17 cellular contexts compared by ENCODE assay signal in genomic region chr19:13073263-13073662, GRCh38. TPM values are rescaled to one million over a fixed set of nuclear protein-coding genes. Genes with fewer than 3 reads are reported as not detected.
DNase-seq lines count a peak whose midpoint lies in the region; FAIRE-seq and TF ChIP-seq lines count a peak whose summit lies in the region.
"Had no signal": no experiment of that assay in that cellular context is flagged by ENCODE, and none has a peak within 500 bp of the region (broad histone marks: within the 10 kb centered on the region; RNA-seq: fewer than 3 reads in every experiment).

No MANE protein-coding gene starts in this region.

- no peak overlapping the region for H2BK15ac ChIP-seq in mesendoderm (replicated peaks; ENCODE audit: low read depth)

- H3K4me3 ChIP-seq in bronchial epithelial cell (ENCODE audit: low read depth, low read length) = no peak overlapping the region
- H3K4me3 ChIP-seq in mesendoderm (ENCODE audit: low read length) = no peak overlapping the region
- no peak overlapping the region for H3K4me3 ChIP-seq in OCI-LY7 (ENCODE audit: low read depth, low read length, poor library complexity, severe bottlenecking)
- H3K4me3 ChIP-seq: SJSA1 had no signal

- no peak overlapping the region for H2BK120ac ChIP-seq in mesendoderm (ENCODE audit: low read depth, low read length)

- H3K79me2 ChIP-seq in mesendoderm (ENCODE audit: control insufficient read depth, insufficient read depth, low read length) (no peaks in the 10 kb centered on the region), OCI-LY7 (ENCODE audit: insufficient read depth, low read depth, low read length) (no peaks in the 10 kb centered on the region)

- H3K36me3 ChIP-seq in bronchial epithelial cell (ENCODE audit: control insufficient read depth, insufficient read depth, low read length) (peaks cover 9% of the 10 kb centered on the region), mesendoderm (ENCODE audit: control insufficient read depth, insufficient read depth, low read length) (no peaks in the 10 kb centered on the region), OCI-LY7 (ENCODE audit: insufficient read depth, low read length) (no peaks in the 10 kb centered on the region)

- no CpG with 5 or more reads among the region's 5 CpGs for WGBS in mesendoderm (ENCODE audit: extremely low coverage, insufficient coverage, low lambda C conversion rate)

- BruUV-seq in OCI-LY7 (replicated peaks; lab: Mats Ljungman, UMichigan) = no TSS peak

- H2AK5ac ChIP-seq in mesendoderm (ENCODE audit: low read length) = no peak overlapping the region

- intact Hi-C loops in OCI-LY7 (cut with micrococcal nuclease; ENCODE audit: unreplicated experiment) = no loop called here

- no peak overlapping the region for H3K9ac ChIP-seq in mesendoderm (ENCODE audit: low read length)

- no peak overlapping the region for H2BK5ac ChIP-seq in mesendoderm (ENCODE audit: low read length)

- no peak overlapping the region for H2AFZ ChIP-seq in OCI-LY7 (ENCODE audit: low read length)

- no peak overlapping the region for H3K23ac ChIP-seq in mesendoderm (ENCODE audit: low read length)

- H3K27ac ChIP-seq in VCaP (0 out of 2 replicates have a peak overlapping the region, but pooled peaks have one; percentile 9), mesendoderm (ENCODE audit: low read depth, low read length) (no peak overlapping the region), temporal lobe (ENCODE audit: low read depth, low read length) (peak overlapping the region; percentile 100), OCI-LY7 (ENCODE audit: low read depth, low read length, poor library complexity, severe bottlenecking) (no peak overlapping the region)
- H3K27ac ChIP-seq: HL-60, SJSA1 had no signal

- no peak overlapping the region for H3K4me2 ChIP-seq in mesendoderm (ENCODE audit: low read length)
- H3K4me2 ChIP-seq in OCI-LY7 (ENCODE audit: low read length) = no peak overlapping the region

- H3K18ac ChIP-seq in mesendoderm (ENCODE audit: low read length) = no peak overlapping the region

- CTCF ChIA-PET in OCI-LY7 (lab: Charles Lee; ENCODE audit: unreplicated experiment) = interaction anchor here (1.4 kb wide), 1 partner anchor 108 kb away, joined by 3 read pairs; no protein-coding TSS in a partner anchor

- POLR2A ChIA-PET in OCI-LY7 (lab: Charles Lee) = no interaction called here

- H3K4me1 ChIP-seq in mesendoderm (ENCODE audit: control insufficient read depth, low read depth, low read length) (peaks cover 6% of the 10 kb centered on the region), OCI-LY7 (ENCODE audit: insufficient read depth, low read length, poor library complexity, severe bottlenecking) (peaks cover 6% of the 10 kb centered on the region)
- H3K4me1 ChIP-seq: SJSA1 had no signal

- DNase-seq in bronchial epithelial cell (ENCODE audit: low read depth) (no peak), mesendoderm (peak; percentile 54), amniotic stem cell (lab: John Stamatoyannopoulos, UW) (no peak), germinal center (ENCODE audit: low spot score) (no peak), OCI-LY7 (ENCODE audit: low spot score) (no peak)
- no peak for DNase-seq in effector CD8-positive, alpha-beta T cell (lab: John Stamatoyannopoulos, UW)
- DNase-seq: Calu3, HCEC 1CT, NCI-H1105 treated with DMSO at 0.1 percent for 48 hours, NCI-H187, NCI-H526 treated with DMSO at 0.1 percent for 48 hours had no signal

- H3K9me2 ChIP-seq in OCI-LY7 (ENCODE audit: insufficient read depth, low read length) = no peaks in the 10 kb centered on the region

- H3K4ac ChIP-seq in mesendoderm (ENCODE audit: low read depth, low read length) = no peak overlapping the region

- H4K8ac ChIP-seq in mesendoderm (ENCODE audit: low read depth, low read length) = no peak overlapping the region

- H3K79me1 ChIP-seq in mesendoderm (ENCODE audit: low read length) = no peaks in the 10 kb centered on the region

- H3K56ac ChIP-seq in mesendoderm (ENCODE audit: low read length) = no peak overlapping the region

- H3K9me3 ChIP-seq in OCI-LY7 (ENCODE audit: low read length) = no peaks in the 10 kb centered on the region
- H3K9me3 ChIP-seq: SJSA1 had no signal

- H4K20me1 ChIP-seq in OCI-LY7 (ENCODE audit: insufficient read depth, low read length) = no peaks in the 10 kb centered on the region

- TF ChIP-seq CTCF in VCaP (conservative IDR thresholded peaks at IDR 0.05) (no peak), bronchial epithelial cell (IDR thresholded peaks at IDR 0.05; ENCODE audit: insufficient read depth, low read length, severe bottlenecking) (no peak), OCI-LY7 (conservative IDR thresholded peaks at IDR 0.05; ENCODE audit: low read length) (no peak)

- H4K5ac ChIP-seq in mesendoderm (ENCODE audit: low read length) = no peak overlapping the region

- FAIRE-seq in bronchial epithelial cell (lab: Jason Lieb, UNC) = peak; percentile 79
- FAIRE-seq: G401.6, HTR-8/SVneo had no signal

- H3K27me3 ChIP-seq in bronchial epithelial cell (ENCODE audit: control insufficient read depth, insufficient read depth, low read length) = no peaks in the 10 kb centered on the region
- H3K27me3 ChIP-seq in mesendoderm (ENCODE audit: insufficient read depth, low read length, poor library complexity) = no peaks in the 10 kb centered on the region
- H3K27me3 ChIP-seq: SJSA1 had no signal

RNA-seq across cellular contexts. Expression of gene LYL1, which starts 29.4 kb away (rescaled TPM):
- total RNA-seq in bronchial epithelial cell (0.51 and 1.3 TPM in 2 replicates), temporal lobe (1.2 TPM), OCI-LY7 (2022) (70.4 and 72.5 TPM in 2 replicates)
- 0.48 TPM for polyA plus RNA-seq in mesendoderm (2013, experiment 1 of 2)
- 0.62 TPM for polyA plus RNA-seq in mesendoderm (2013, experiment 2 of 2)
- total RNA-seq in OCI-LY7 (2014; rRNA removed; shearing (Covaris generic)) = 66.8 and 75.5 TPM in 2 replicates
- total RNA-seq: Calu3, SJSA1 had no signal

RNA-seq across cellular contexts. Expression of gene TRMT1, which starts 43.3 kb away (rescaled TPM):
- total RNA-seq in bronchial epithelial cell (28.0 and 40.5 TPM in 2 replicates), temporal lobe (14.3 TPM), OCI-LY7 (2022) (38.2 and 50.4 TPM in 2 replicates)
- 67.9 TPM for polyA plus RNA-seq in mesendoderm (2013, experiment 1 of 2)
- polyA plus RNA-seq in mesendoderm (2013, experiment 2 of 2) = 70.6 TPM
- total RNA-seq in OCI-LY7 (2014; rRNA removed; shearing (Covaris generic)) = 39.2 and 56.8 TPM in 2 replicates

RNA-seq across cellular contexts. Expression of gene NACC1, which starts 44.8 kb away (rescaled TPM):
- total RNA-seq in bronchial epithelial cell = 20.3 and 46.6 TPM in 2 replicates
- polyA plus RNA-seq in mesendoderm (2013, experiment 1 of 2) = 210 TPM
- 205 TPM for polyA plus RNA-seq in mesendoderm (2013, experiment 2 of 2)
- total RNA-seq in temporal lobe = 11.6 TPM
- 46.5 and 56.3 TPM in 2 replicates for total RNA-seq in OCI-LY7 (2014; rRNA removed; shearing (Covaris generic))
- 40.4 and 52.9 TPM in 2 replicates for total RNA-seq in OCI-LY7 (2022)

Comparison
In these comparisons a context has a peak if more than half of its experiments do, and no peak if none do; other contexts are left out.
1. H3K27ac ChIP-seq: peak in VCaP (single experiment) and temporal lobe (single experiment); none in mesendoderm (single experiment) and OCI-LY7 (single experiment).
2. RNA of gene LYL1, which starts 29.4 kb away (total RNA-seq): 66.8 to 75.5 TPM in OCI-LY7; 0.51 to 1.3 TPM in bronchial epithelial cell and 1.2 TPM in temporal lobe (single experiment); every median in the first group is over 10 times any median in the second.